20 cellular contexts compared by ENCODE assay signal in genomic region chr7:77310982-77311381, GRCh38.
DNase-seq lines count a peak whose midpoint lies in the region; FAIRE-seq and TF ChIP-seq lines count a peak whose summit lies in the region.
"Had no signal": no experiment of that assay in that cellular context is flagged by ENCODE, and none has a peak within 500 bp of the region (broad histone marks: within the 10 kb centered on the region; RNA-seq: fewer than 3 reads in every experiment).

No MANE protein-coding gene starts in this region.

- H3K4me3 ChIP-seq in bronchial epithelial cell (ENCODE audit: low read depth, low read length): no peak overlapping the region
- H3K4me3 ChIP-seq in osteoblast (ENCODE audit: insufficient read depth, low read length): no peak overlapping the region

- no peak for FAIRE-seq in bronchial epithelial cell (lab: Jason Lieb, UNC)
- FAIRE-seq: GM19239 had no signal

- H3K79me2 ChIP-seq in osteoblast (ENCODE audit: insufficient read depth, low read length): no peaks in the 10 kb centered on the region

- H3K36me3 ChIP-seq in bronchial epithelial cell (ENCODE audit: control insufficient read depth, insufficient read depth, low read length): peaks cover 1% of the 10 kb centered on the region
- no peaks in the 10 kb centered on the region for H3K36me3 ChIP-seq in osteoblast (ENCODE audit: insufficient read depth, low read length)

- H3K27me3 Mint-ChIP-seq in activated T-helper 2 cell treated with anti-CD3 and anti-CD28 coated beads, Interferon-gamma antibody, Interleukin-2, Interleukin-4, amounts not matched to agents 10 μg/mL and 5 μg/mL and 100 μg/mL, durations not matched to agents 14 hours and 24 hours and 36 hours (ENCODE audit: low read depth): no peaks in the 10 kb centered on the region
- H3K27me3 Mint-ChIP-seq: CD8-positive, alpha-beta memory T cell had no signal

- no peaks in the 10 kb centered on the region for H3K9me3 Mint-ChIP-seq in activated T-helper 2 cell treated with anti-CD3 and anti-CD28 coated beads, Interferon-gamma antibody, Interleukin-2, Interleukin-4, amounts not matched to agents 10 μg/mL and 5 μg/mL and 100 μg/mL, durations not matched to agents 14 hours and 24 hours and 36 hours
- H3K9me3 Mint-ChIP-seq: CD8-positive, alpha-beta memory T cell had no signal

- H2AFZ ChIP-seq in osteoblast (ENCODE audit: low read length): no peak overlapping the region

- H3K36me3 Mint-ChIP-seq in activated T-helper 2 cell treated with anti-CD3 and anti-CD28 coated beads, Interferon-gamma antibody, Interleukin-2, Interleukin-4, amounts not matched to agents 10 μg/mL and 5 μg/mL and 100 μg/mL, durations not matched to agents 14 hours and 24 hours and 36 hours (ENCODE audit: low read depth): no peaks in the 10 kb centered on the region

- DNase-seq in NCI-H2107 treated with DMSO at 0.1 percent for 48 hours (lab: John Stamatoyannopoulos, UW; ENCODE audit: unreplicated experiment): peak; percentile 25
- DNase-seq in NCI-H2107 (lab: John Stamatoyannopoulos, UW): no peak
- peak; percentile 17 for DNase-seq in NCI-H146 treated with DMSO at 0.1 percent for 48 hours (lab: John Stamatoyannopoulos, UW; ENCODE audit: unreplicated experiment)
- peak; percentile 81 for DNase-seq in bronchial epithelial cell (ENCODE audit: low read depth)
- DNase-seq in osteoblast (ENCODE audit: insufficient read length, low spot score, missing footprints): peak; percentile 1
- no peak for DNase-seq in pons (ENCODE audit: low spot score)
- DNase-seq in activated T-helper 2 cell treated with anti-CD3 and anti-CD28 coated beads, Interferon-gamma antibody, Interleukin-2, Interleukin-4, amounts not matched to agents 10 μg/mL and 5 μg/mL and 100 μg/mL, durations not matched to agents 14 hours and 24 hours and 36 hours (ENCODE audit: low spot score): no peak
- no peak for DNase-seq in cerebellar nuclear complex (lab: John Stamatoyannopoulos, UW)
- DNase-seq: AML-193; C1 segment of cervical spinal cord; Calu3; CD8-positive, alpha-beta memory T cell; EL; GOT3; HCEC 1CT; KG1; NCI-H2029; NCI-H82; Right ventricle myocardium superior had no signal

- TF ChIP-seq CTCF in bronchial epithelial cell (IDR thresholded peaks at IDR 0.05; ENCODE audit: insufficient read depth, low read length, severe bottlenecking) (no peak), osteoblast (IDR thresholded peaks at IDR 0.05; ENCODE audit: extremely low read depth, low read depth, low read length) (no peak)

- intact Hi-C loops in activated T-helper 2 cell treated with anti-CD3 and anti-CD28 coated beads, Interferon-gamma antibody, Interleukin-2, Interleukin-4, amounts not matched to agents 10 μg/mL and 5 μg/mL and 100 μg/mL, durations not matched to agents 14 hours and 24 hours and 36 hours (cut with micrococcal nuclease): no loop called here

- no peak overlapping the region for H3K4me2 ChIP-seq in osteoblast (ENCODE audit: insufficient read depth, low read length)

- H3K4me1 Mint-ChIP-seq in activated T-helper 2 cell treated with anti-CD3 and anti-CD28 coated beads, Interferon-gamma antibody, Interleukin-2, Interleukin-4, amounts not matched to agents 10 μg/mL and 5 μg/mL and 100 μg/mL, durations not matched to agents 14 hours and 24 hours and 36 hours (ENCODE audit: low read depth): peaks cover 1% of the 10 kb centered on the region

- no peak overlapping the region for H3K4me3 Mint-ChIP-seq in activated T-helper 2 cell treated with anti-CD3 and anti-CD28 coated beads, Interferon-gamma antibody, Interleukin-2, Interleukin-4, amounts not matched to agents 10 μg/mL and 5 μg/mL and 100 μg/mL, durations not matched to agents 14 hours and 24 hours and 36 hours (ENCODE audit: low read depth)
- H3K4me3 Mint-ChIP-seq: CD8-positive, alpha-beta memory T cell had no signal

- no peaks in the 10 kb centered on the region for H4K20me1 ChIP-seq in osteoblast (ENCODE audit: insufficient read depth, low read length)

- H3K27ac ChIP-seq in osteoblast (ENCODE audit: low read depth, low read length): no peak overlapping the region

- H3K4me1 ChIP-seq in osteoblast (ENCODE audit: insufficient read depth, low read length): no peaks in the 10 kb centered on the region

- H3K27me3 ChIP-seq in bronchial epithelial cell (ENCODE audit: control insufficient read depth, insufficient read depth, low read length) (no peaks in the 10 kb centered on the region), osteoblast (ENCODE audit: insufficient read depth, low read length) (no peaks in the 10 kb centered on the region)

- H3K27ac Mint-ChIP-seq in activated T-helper 2 cell treated with anti-CD3 and anti-CD28 coated beads, Interferon-gamma antibody, Interleukin-2, Interleukin-4, amounts not matched to agents 10 μg/mL and 5 μg/mL and 100 μg/mL, durations not matched to agents 14 hours and 24 hours and 36 hours: no peak overlapping the region

- H3K9me3 ChIP-seq in osteoblast (ENCODE audit: low read depth, low read length): no peaks in the 10 kb centered on the region

Comparison
In these comparisons a context has a peak if more than half of its experiments do, and no peak if none do; other contexts are left out.
1. DNase-seq: peak in NCI-H2107 treated with DMSO at 0.1 percent for 48 hours (single experiment), NCI-H146 treated with DMSO at 0.1 percent for 48 hours (single experiment), bronchial epithelial cell (single experiment) and osteoblast (single experiment); none in NCI-H2107 (single experiment), pons (single experiment), activated T-helper 2 cell treated with anti-CD3 and anti-CD28 coated beads, Interferon-gamma antibody, Interleukin-2, Interleukin-4, amounts not matched to agents 10 μg/mL and 5 μg/mL and 100 μg/mL, durations not matched to agents 14 hours and 24 hours and 36 hours (single experiment) and cerebellar nuclear complex (0 of 2).